ENCODE assay signal across 18 cellular contexts in genomic region chr14:101004954-101005353, GRCh38.
DNase-seq lines count a peak whose midpoint lies in the region; ATAC-seq and TF ChIP-seq lines count a peak whose summit lies in the region.
"Had no signal": no experiment of that assay in that cellular context is flagged by ENCODE, and none has a peak within 500 bp of the region (broad histone marks: within the 10 kb centered on the region; RNA-seq: fewer than 3 reads in every experiment).

No MANE protein-coding gene starts in this region.

- no peak for ATAC-seq in GM19351 (IDR thresholded peaks at IDR 0.05; ENCODE audit: unreplicated experiment)
- no peak for ATAC-seq in HG02973 (IDR thresholded peaks at IDR 0.05; ENCODE audit: unreplicated experiment)
- ATAC-seq: A549 had no signal

- DNase-seq in AG08396 (ENCODE audit: low spot score) (peak; percentile 9), HT1080 (ENCODE audit: low read depth) (peak; percentile 71), astrocyte of the spinal cord (ENCODE audit: low read depth, low spot score) (peak; percentile 71), midbrain (lab: John Stamatoyannopoulos, UW) (peak; percentile 6), cerebellum (ENCODE audit: low spot score) (no peak)
- no peak for DNase-seq in stimulated activated CD4-positive, alpha-beta T cell treated with anti-CD3 and anti-CD28 coated beads, Interleukin-15, amount 100 ng/mL, for 24 hours
- DNase-seq: activated CD4-positive, CD25-positive, alpha-beta regulatory T cell; DMS53; NCI-H187 treated with DMSO at 0.1 percent for 48 hours; NK-92 treated with Interleukin-12 subunit alpha and Interleukin-12 subunit beta, amount 100 ng/mL, for 24 hours; stimulated activated CD8-positive, alpha-beta memory T cell treated with anti-CD3 and anti-CD28 coated beads, Interleukin-4, amount 100 ng/mL, for 48 hours had no signal

- no peak for TF ChIP-seq CTCF in astrocyte of the spinal cord (IDR thresholded peaks at IDR 0.05; ENCODE audit: low read depth, low read length)

- no peak overlapping the region for H3K4me3 ChIP-seq in astrocyte of the spinal cord (ENCODE audit: low read depth, low read length)
- H3K4me3 ChIP-seq: A549, HAP-1, heart right ventricle, left lung, SK-N-MC had no signal

- in situ Hi-C loops in astrocyte of the spinal cord (cut with HindIII; ENCODE audit: low sequenced_read_pairs) = no loop called here

Comparison
In these comparisons a context has a peak if more than half of its experiments do, and no peak if none do; other contexts are left out.
1. DNase-seq: peak in AG08396 (single experiment), HT1080 (single experiment), astrocyte of the spinal cord (single experiment) and midbrain (single experiment); none in cerebellum (single experiment) and stimulated activated CD4-positive, alpha-beta T cell treated with anti-CD3 and anti-CD28 coated beads, Interleukin-15, amount 100 ng/mL, for 24 hours (single experiment).